Comparison of ENCODE assay signal across 18 cellular contexts in genomic region chr6:63346217-63346834, GRCh38. TPM values are rescaled to one million over a fixed set of nuclear protein-coding genes. Genes with fewer than 3 reads are reported as not detected.
A peak's percentile ranks its signal among the peaks of the same experiment; 100 is the strongest.
DNase-seq lines count a peak whose midpoint lies in the region; ATAC-seq, FAIRE-seq and TF ChIP-seq lines count a peak whose summit lies in the region.
"Had no signal": no experiment of that assay in that cellular context is flagged by ENCODE, and none has a peak within 500 bp of the region (broad histone marks: within the 10 kb centered on the region; RNA-seq: fewer than 3 reads in every experiment).

No MANE protein-coding gene starts in this region.

- H2BK20ac ChIP-seq in IMR-90 (ENCODE audit: low read depth, low read length), result 0 out of 2 replicates have a peak overlapping the region, but pooled peaks have one; percentile 57

- dilution Hi-C loops in IMR-90 (cut with HindIII; ENCODE audit: low sequenced_read_pairs, unreplicated experiment), result no loop called here

- peak overlapping the region; percentile 61; the same call in 1 of the 2 replicates for H2BK120ac ChIP-seq in IMR-90 (ENCODE audit: low read depth, low read length)

- H3K18ac ChIP-seq in IMR-90 (ENCODE audit: low read depth, low read length), result no peak overlapping the region; the same call in 1 of the 2 replicates

- no peak overlapping the region for H3K9ac ChIP-seq in IMR-90 (ENCODE audit: low read depth, low read length)
- H3K9ac ChIP-seq: GM23248, KMS-11 had no signal

- H2AK9ac ChIP-seq in IMR-90 (replicated peaks; ENCODE audit: low read depth, low read length, poor library complexity), result no peak overlapping the region

- H4K8ac ChIP-seq in IMR-90 (ENCODE audit: low read depth in 2 of 2, low read length in 2 of 2), result no peak overlapping the region

- H4K91ac ChIP-seq in IMR-90 (ENCODE audit: insufficient read depth, low read depth, low read length), result 0 out of 2 replicates have a peak overlapping the region, but pooled peaks have one; percentile 45

- H3K4me1 ChIP-seq in A549, result peaks cover 54% of the 10 kb centered on the region
- peaks cover 4% of the 10 kb centered on the region; the same call in 1 of the 2 replicates for H3K4me1 ChIP-seq in IMR-90 (ENCODE audit: control insufficient read depth, insufficient read depth, low read length)

- H3K4me2 ChIP-seq in A549 (peak overlapping the region; percentile 63), IMR-90 (ENCODE audit: low read depth, low read length) (no peak overlapping the region)
- H3K4me2 ChIP-seq: KMS-11 had no signal

- peak overlapping the region; percentile 57 for H3K4ac ChIP-seq in IMR-90 (ENCODE audit: low read depth, low read length)

- no peak for TF ChIP-seq CTCF in A549 (IDR thresholded peaks at IDR 0.05)
- no peak for TF ChIP-seq CTCF in IMR-90 (conservative IDR thresholded peaks at IDR 0.05; ENCODE audit: low read depth, low read length)

- ATAC-seq in A549 (no peak), IMR-90 (ENCODE audit: low read depth) (no peak), GM18867 (IDR thresholded peaks at IDR 0.05; ENCODE audit: unreplicated experiment) (no peak), GM21737 (IDR thresholded peaks at IDR 0.05; ENCODE audit: unreplicated experiment) (no peak)

- DNase-seq in A549 (ENCODE audit: low read depth in 1 of 2, low spot score in 1 of 2), result no peak
- no peak for DNase-seq in IMR-90
- DNase-seq in kidney glomerular epithelial cell (lab: John Stamatoyannopoulos, UW), result peak; percentile 9
- DNase-seq in renal cortical epithelial cell (ENCODE audit: low read depth), result peak; percentile 44
- no peak for DNase-seq in AG20443 (ENCODE audit: low spot score)
- DNase-seq: Caco-2; CD8-positive, alpha-beta memory T cell; DMS53; GF-D8; GM23248; H9 had no signal

- no peak overlapping the region for H2BK5ac ChIP-seq in IMR-90 (ENCODE audit: low read depth, low read length, poor library complexity, severe bottlenecking)

- H3K9me1 ChIP-seq in IMR-90 (ENCODE audit: insufficient read depth, low read length), result no peaks in the 10 kb centered on the region

- no peak overlapping the region for H2AFZ ChIP-seq in IMR-90 (replicated peaks; ENCODE audit: low read length, poor library complexity)
- H2AFZ ChIP-seq: GM23248 had no signal

- H4K20me1 ChIP-seq in IMR-90 (ENCODE audit: insufficient read depth, low read length), result no peaks in the 10 kb centered on the region

- TF ChIP-seq RAD21 in A549 (conservative IDR thresholded peaks at IDR 0.05 in 1 of 2, IDR thresholded peaks at IDR 0.05 in 1 of 2) (no peak), IMR-90 (IDR thresholded peaks at IDR 0.05; ENCODE audit: low read length) (no peak)

- POLR2A ChIA-PET in A549 (lab: Yijun Ruan, JAX), result no interaction called here
- POLR2A ChIA-PET in IMR-90 (lab: Charles Lee; ENCODE audit: unreplicated experiment), result no interaction called here

- H3K9me3 ChIP-seq in A549 (0 out of 3 replicates have a peak, but pooled peaks cover under 1% of the 10 kb centered on the region), IMR-90 (ENCODE audit: control insufficient read depth, insufficient read depth, low read length) (no peaks in the 10 kb centered on the region)
- H3K9me3 ChIP-seq: Caco-2 had no signal

- no peak overlapping the region for H3K56ac ChIP-seq in IMR-90 (ENCODE audit: extremely low read depth, insufficient read depth, low read length)

- TF ChIP-seq EP300 in A549 (IDR thresholded peaks at IDR 0.05), result no peak

- no peaks in the 10 kb centered on the region for H3K79me1 ChIP-seq in IMR-90 (ENCODE audit: low read depth in 1 of 2, low read length in 2 of 2)

- 0 out of 3 replicates have a peak overlapping the region, but pooled peaks have one; percentile 86 for H2BK15ac ChIP-seq in IMR-90 (ENCODE audit: low read depth, low read length)

- no peak for FAIRE-seq in A549 (lab: Jason Lieb, UNC)

- intact Hi-C loops in IMR-90 (cut with micrococcal nuclease), result no loop called here

- no peaks in the 10 kb centered on the region for H3K27me3 ChIP-seq in IMR-90 (ENCODE audit: control insufficient read depth, insufficient read depth, low read length)

- peak overlapping the region; percentile 70 to 79; a peak in 5 of 6 replicates for H3K27ac ChIP-seq in A549
- no peak overlapping the region for H3K27ac ChIP-seq in IMR-90 (ENCODE audit: insufficient read depth, low read length)
- H3K27ac ChIP-seq: GM23248, KMS-11 had no signal

- CTCF ChIA-PET in A549 (lab: Yijun Ruan, JAX) (interaction anchor here (3.4 kb wide), 1 partner anchor 456 kb away, joined by 8 read pairs; no protein-coding TSS in a partner anchor), IMR-90 (lab: Yijun Ruan, JAX) (no interaction called here)

- H3K4me3 ChIP-seq in A549 (no peak overlapping the region), IMR-90 (ENCODE audit: insufficient read depth, low read depth, low read length) (no peak overlapping the region)
- H3K4me3 ChIP-seq: GM23248 had no signal

- TF ChIP-seq POLR2A in A549 (IDR thresholded peaks at IDR 0.05; ENCODE audit: low read length), result no peak
- no peak for TF ChIP-seq POLR2A in IMR-90 (IDR thresholded peaks at IDR 0.05; ENCODE audit: low read depth, low read length)

- no TSS peak for BruUV-seq in IMR-90 (replicated peaks; lab: Mats Ljungman, UMichigan)

- no peak overlapping the region; the same call in 1 of the 2 replicates for H4K5ac ChIP-seq in IMR-90 (ENCODE audit: low read depth, low read length)

- no peak overlapping the region for H3K14ac ChIP-seq in IMR-90 (replicated peaks; ENCODE audit: low read depth, low read length)

- WGBS in A549 (ENCODE audit: missing lambda C conversion rate), result 64% methylated on average over 7 of the region's 7 CpGs
- WGBS in IMR-90 (ENCODE audit: extremely low coverage in 2 of 2, insufficient read length in 1 of 2), 2 experiments, result no CpG with 5 or more reads among the region's 7 CpGs

- no peak overlapping the region for H3K23ac ChIP-seq in IMR-90 (ENCODE audit: low read depth, low read length)

- H2AK5ac ChIP-seq in IMR-90 (ENCODE audit: low read depth, low read length), result no peak overlapping the region

- in situ Hi-C loops in IMR-90 (cut with MboI; ENCODE audit: low sequenced_read_pairs), result no loop called here

- no peaks in the 10 kb centered on the region for H3K36me3 ChIP-seq in IMR-90 (ENCODE audit: control insufficient read depth, insufficient read depth, low read length)

TF ChIP-seq in A549, 52 proteins besides CTCF, POLR2A, EP300 and RAD21 (continues in another document):
- TF ChIP-seq POLR2AphosphoS2 (conservative IDR thresholded peaks at IDR 0.05; ENCODE audit: low read length) (no peak), PBX3 (IDR thresholded peaks at IDR 0.05) (no peak), FOSB (CRISPR knock-in tag; IDR thresholded peaks at IDR 0.05) (no peak), RNF2 (IDR thresholded peaks at IDR 0.05; ENCODE audit: borderline replicate concordance, low read depth) (no peak), MAZ (IDR thresholded peaks at IDR 0.05; ENCODE audit: borderline replicate concordance, low read depth, low read length) (no peak), JUNB (IDR thresholded peaks at IDR 0.05) (no peak)

TF ChIP-seq in IMR-90, 13 proteins besides CTCF, POLR2A, EP300 and RAD21:
- TF ChIP-seq NFE2L2 (IDR thresholded peaks at IDR 0.05; ENCODE audit: low read depth, low read length) (no peak), CHD1 (IDR thresholded peaks at IDR 0.05; ENCODE audit: low read depth, low read length) (no peak), SMC3 (IDR thresholded peaks at IDR 0.05; ENCODE audit: low read depth, low read length) (no peak), USF2 (IDR thresholded peaks at IDR 0.05; ENCODE audit: low read depth, low read length) (no peak), MAFK (IDR thresholded peaks at IDR 0.05; ENCODE audit: low read depth, low read length) (no peak), RFX5 (IDR thresholded peaks at IDR 0.05; ENCODE audit: low read depth, low read length) (no peak)

RNA-seq across cellular contexts. Expression of gene LGSN, which starts 26.5 kb away (rescaled TPM):
- polyA plus RNA-seq in A549 (2011; rRNA removed) (37.6 and 39.2 TPM in 2 replicates), A549 (2017; fragmentation: RNase III; extraction: RNeasy Plus Mini Kit Qiagen cat#74134 plus additional on column Dnase treatment) (8.1 to 11.2 TPM (median 9.8 TPM) in 3 replicates), IMR-90 (2012; rRNA removed) (not detected in 2 replicates)
- 2.1 and 2.4 TPM in 2 replicates for polyA plus RNA-seq in A549 (2012; cell fraction: cytosol; rRNA removed)
- 7.1 and 10.6 TPM in 2 replicates for polyA plus RNA-seq in A549 (2012; cell fraction: nucleus; rRNA removed)
- 25.8 and 26.7 TPM in 2 replicates for polyA minus RNA-seq in A549 (2011; rRNA and poly(A)+ RNA removed)
- total RNA-seq in IMR-90 (2012; rRNA removed) (not detected in 2 replicates), renal cortical epithelial cell (0.10 TPM in 1 of 2 replicates, not detected in the other)
- not detected in 2 replicates for polyA plus RNA-seq in IMR-90 (2012; cell fraction: cytosol; rRNA removed)
- polyA plus RNA-seq in IMR-90 (2012; cell fraction: nucleus; rRNA removed; ENCODE audit: low replicate concordance), result not detected in 2 replicates
- total RNA-seq: A172; CD8-positive, alpha-beta memory T cell; GM23248; HT-29 had no signal
- polyA plus RNA-seq: BJ, CD14-positive monocyte, GM23248 had no signal

Comparison
In these comparisons a context has a peak if more than half of its experiments do, and no peak if none do; other contexts are left out.
1. DNase-seq: peak in kidney glomerular epithelial cell (single experiment) and renal cortical epithelial cell (single experiment); none in A549 (0 of 2), IMR-90 (single experiment) and AG20443 (single experiment).